13 cellular contexts compared by ENCODE assay signal in the genomic region with DNA sequence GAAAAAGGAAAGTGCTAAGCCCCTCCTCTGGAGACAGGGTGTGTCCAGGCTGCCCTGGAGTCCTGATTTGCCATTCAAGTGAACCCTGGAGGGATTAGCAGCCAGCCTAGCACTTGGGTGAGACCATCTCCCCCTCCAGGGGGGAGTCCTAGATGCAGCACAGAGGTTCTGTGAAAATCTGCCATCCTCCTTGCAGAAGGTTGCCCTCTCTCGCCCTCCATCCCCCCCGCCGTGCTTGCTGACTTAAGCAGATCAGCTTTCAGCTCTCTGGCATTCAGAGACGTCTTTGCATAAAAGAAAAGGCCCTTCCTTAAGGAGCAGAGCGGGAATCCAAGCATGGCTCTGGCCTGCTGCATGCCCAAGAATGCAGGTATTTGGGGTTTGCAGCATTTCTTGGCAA.
A peak's percentile ranks its signal among the peaks of the same experiment; 100 is the strongest.
DNase-seq lines count a peak whose midpoint lies in the region; ATAC-seq and TF ChIP-seq lines count a peak whose summit lies in the region.
"Had no signal": no experiment of that assay in that cellular context is flagged by ENCODE, and none has a peak within 500 bp of the region (broad histone marks: within the 10 kb centered on the region; RNA-seq: fewer than 3 reads in every experiment).

No MANE protein-coding gene starts in this region.

- no TSS peak for BruUV-seq in Calu3 (replicated peaks; lab: Mats Ljungman, UMichigan)

- peak overlapping the region; percentile 71 for H3K4me3 Mint-ChIP-seq in Calu3 (ENCODE audit: low read depth, unreplicated experiment)
- H3K4me3 Mint-ChIP-seq: naive thymus-derived CD4-positive, alpha-beta T cell; T-helper 17 cell had no signal

- 33 to 62% methylated on average over 4 to 5 of the region's 5 CpGs for WGBS in body of pancreas, 2 donors
- no CpG with 5 or more reads among the region's 5 CpGs for WGBS in trophoblast cell (ENCODE audit: extremely low coverage, insufficient coverage, insufficient read length)

- H4K8ac ChIP-seq in trophoblast cell (ENCODE audit: low read depth, low read length), result no peak overlapping the region

- H3K4ac ChIP-seq in trophoblast cell (ENCODE audit: low read depth, low read length), result no peak overlapping the region

- no peak overlapping the region for H3K4me2 ChIP-seq in trophoblast cell (ENCODE audit: low read length)
- H3K4me2 ChIP-seq: BLaER1 treated with 17β-estradiol and CSF1 and Interleukin-3, amounts not matched to agents 10 nM and 100 nM had no signal

- no peak for TF ChIP-seq POLR2A in body of pancreas (IDR thresholded peaks at IDR 0.05)

- H3K9me3 Mint-ChIP-seq in Calu3 (ENCODE audit: low read depth, unreplicated experiment), result no peaks in the 10 kb centered on the region

- no peak for ATAC-seq in body of pancreas
- ATAC-seq: naive thymus-derived CD4-positive, alpha-beta T cell; T-helper 17 cell had no signal

- no peak overlapping the region for H3K14ac ChIP-seq in trophoblast cell (ENCODE audit: low read length)

- H3K9me3 ChIP-seq in body of pancreas (no peaks in the 10 kb centered on the region), trophoblast cell (ENCODE audit: insufficient read depth, low read depth, low read length) (no peaks in the 10 kb centered on the region)
- H3K9me3 ChIP-seq: thyroid gland had no signal

- H3K36me3 Mint-ChIP-seq in Calu3 (ENCODE audit: insufficient read depth, unreplicated experiment), result peaks cover 4% of the 10 kb centered on the region
- H3K36me3 Mint-ChIP-seq: naive thymus-derived CD4-positive, alpha-beta T cell had no signal

- no peaks in the 10 kb centered on the region for H3K27me3 ChIP-seq in body of pancreas
- H3K27me3 ChIP-seq in trophoblast cell (ENCODE audit: insufficient read depth, low read length), result no peaks in the 10 kb centered on the region
- H3K27me3 ChIP-seq: thyroid gland had no signal

- H3K9ac ChIP-seq in trophoblast cell (ENCODE audit: low read length), result no peak overlapping the region
- H3K9ac ChIP-seq: BLaER1 treated with 17β-estradiol and CSF1 and Interleukin-3, amounts not matched to agents 10 nM and 100 nM had no signal

- H2BK5ac ChIP-seq in trophoblast cell (ENCODE audit: low read depth, low read length, poor library complexity), result no peak overlapping the region

- H3K23ac ChIP-seq in trophoblast cell (ENCODE audit: low read length), result no peak overlapping the region

- H3K27ac ChIP-seq in body of pancreas (peak overlapping the region in 3 of 4 donors; percentile 17 to 54 (median 18)), trophoblast cell (ENCODE audit: low read depth, low read length) (no peak overlapping the region)
- H3K27ac ChIP-seq: BLaER1 treated with 17β-estradiol and CSF1 and Interleukin-3, amounts not matched to agents 10 nM and 100 nM; thyroid gland had no signal

- H3K4me3 ChIP-seq in body of pancreas (no peak overlapping the region), trophoblast cell (ENCODE audit: low read depth, low read length) (no peak overlapping the region)
- H3K4me3 ChIP-seq: BLaER1 treated with 17β-estradiol and CSF1 and Interleukin-3, amounts not matched to agents 10 nM and 100 nM; thyroid gland had no signal

- no peak overlapping the region for H2BK120ac ChIP-seq in trophoblast cell (ENCODE audit: insufficient read depth, low read length, poor library complexity)

- no peaks in the 10 kb centered on the region for H3K36me3 ChIP-seq in body of pancreas (replicated peaks in 1 of 2; ENCODE audit: insufficient read depth in 1 of 2, low read depth in 2 of 2)
- no peaks in the 10 kb centered on the region for H3K36me3 ChIP-seq in trophoblast cell (ENCODE audit: control insufficient read depth in 1 of 2, insufficient read depth in 2 of 2, low read length in 2 of 2)
- H3K36me3 ChIP-seq: BLaER1 treated with 17β-estradiol and CSF1 and Interleukin-3, amounts not matched to agents 10 nM and 100 nM; thyroid gland had no signal

- peaks cover 44% of the 10 kb centered on the region for H3K4me1 Mint-ChIP-seq in Calu3 (ENCODE audit: low read depth, unreplicated experiment)

- H3K79me2 ChIP-seq in trophoblast cell (ENCODE audit: control insufficient read depth, insufficient read depth, low read length, poor library complexity), result no peaks in the 10 kb centered on the region

- H4K91ac ChIP-seq in trophoblast cell (ENCODE audit: low read depth, low read length), result no peak overlapping the region

- TF ChIP-seq CTCF in Calu3 (IDR thresholded peaks at IDR 0.05; ENCODE audit: unreplicated experiment) (no peak), body of pancreas (IDR thresholded peaks at IDR 0.05) (no peak)

- H2BK12ac ChIP-seq in trophoblast cell (ENCODE audit: low read length), result no peak overlapping the region

- H4K12ac ChIP-seq in trophoblast cell (ENCODE audit: low read depth, low read length), result no peak overlapping the region

- H2AFZ ChIP-seq in trophoblast cell (ENCODE audit: insufficient read depth, low read length, poor library complexity), result no peak overlapping the region

- H2AK5ac ChIP-seq in trophoblast cell (ENCODE audit: low read length), result no peak overlapping the region

- CTCF ChIA-PET in Calu3 (lab: Charles Lee), result interaction anchor here (0.6 to 1.6 kb wide), 3 partner anchors 21 to 188 kb away, joined by 3 to 6 read pairs (median 3); no protein-coding TSS in a partner anchor

- H3K27me3 Mint-ChIP-seq in Calu3 (ENCODE audit: unreplicated experiment), result no peaks in the 10 kb centered on the region
- H3K27me3 Mint-ChIP-seq: naive thymus-derived CD4-positive, alpha-beta T cell; T-helper 17 cell had no signal

- DNase-seq in Calu3 (peak; percentile 85), NCI-H146 treated with DMSO at 0.1 percent for 48 hours (lab: John Stamatoyannopoulos, UW; ENCODE audit: unreplicated experiment) (peak; percentile 88), body of pancreas (peak; percentile 12 to 46 (median 24)), left kidney (ENCODE audit: low read depth, low spot score) (peak; percentile 95), epidermal melanocyte (ENCODE audit: insufficient read length, low spot score) (no peak), activated T-cell treated with anti-CD3 and anti-CD28 coated beads for 4 hours (no peak), trophoblast cell (no peak), SIG-M5 treated with dmso at 0.1 percent for 504 hours (lab: John Stamatoyannopoulos, UW; ENCODE audit: unreplicated experiment) (no peak)
- DNase-seq: MV-4-11; naive thymus-derived CD4-positive, alpha-beta T cell; T-helper 17 cell had no signal

- H3K4me1 ChIP-seq in body of pancreas, result peaks cover 8% of the 10 kb centered on the region
- H3K4me1 ChIP-seq in trophoblast cell (ENCODE audit: control insufficient read depth in 1 of 2, insufficient read depth in 2 of 2, low read length in 2 of 2), result no peaks in the 10 kb centered on the region
- H3K4me1 ChIP-seq: BLaER1 treated with 17β-estradiol and CSF1 and Interleukin-3, amounts not matched to agents 10 nM and 100 nM; thyroid gland had no signal

- no peaks in the 10 kb centered on the region for H3K79me1 ChIP-seq in trophoblast cell (ENCODE audit: low read length)

- H3K18ac ChIP-seq in trophoblast cell (ENCODE audit: low read length), result no peak overlapping the region

- H3K27ac Mint-ChIP-seq in Calu3 (ENCODE audit: unreplicated experiment), result peak overlapping the region; percentile 17
- H3K27ac Mint-ChIP-seq: naive thymus-derived CD4-positive, alpha-beta T cell; T-helper 17 cell had no signal

- intact Hi-C loops in Calu3 (cut with micrococcal nuclease; ENCODE audit: unreplicated experiment), result loop anchor here (2.0 kb wide), 1 partner anchor 40 kb away; no protein-coding TSS in a partner anchor
- intact Hi-C loops in body of pancreas (cut with DNase I), result no loop called here

Comparison
In these comparisons a context has a peak if more than half of its experiments do, and no peak if none do; other contexts are left out.
1. DNase-seq: peak in Calu3 (single experiment), NCI-H146 treated with DMSO at 0.1 percent for 48 hours (single experiment), body of pancreas (4 of 4) and left kidney (single experiment); none in epidermal melanocyte (single experiment), activated T-cell treated with anti-CD3 and anti-CD28 coated beads for 4 hours (single experiment), trophoblast cell (0 of 2) and SIG-M5 treated with dmso at 0.1 percent for 504 hours (single experiment).